ENCODE assay signal across 8 cellular contexts in the genomic region with DNA sequence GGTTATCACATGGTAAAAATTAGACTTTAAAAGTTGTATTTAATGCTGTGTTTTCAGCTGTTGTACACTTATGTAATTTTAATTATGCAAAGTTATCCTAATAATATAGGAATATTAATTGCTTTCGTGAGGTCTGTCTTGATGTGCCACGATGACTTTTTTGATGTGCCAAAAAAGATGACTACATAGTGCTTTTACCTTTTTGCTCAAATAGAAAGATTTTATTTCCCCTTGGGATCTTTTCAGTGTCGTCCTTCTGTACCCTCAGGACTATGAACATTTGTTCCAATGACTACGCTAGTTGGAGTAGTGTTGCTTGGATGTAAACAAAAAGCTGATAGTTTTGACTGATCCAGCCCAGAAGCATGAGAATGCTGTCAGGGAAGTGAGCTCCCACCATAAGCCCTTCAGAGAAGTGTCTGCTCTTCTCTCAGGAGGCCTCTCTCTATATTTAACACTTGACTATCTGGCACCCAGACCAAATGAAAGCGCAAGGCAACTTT. TPM values are rescaled to one million over a fixed set of nuclear protein-coding genes. Genes with fewer than 3 reads are reported as not detected.
A peak's percentile ranks its signal among the peaks of the same experiment; 100 is the strongest.
DNase-seq lines count a peak whose midpoint lies in the region; ATAC-seq and TF ChIP-seq lines count a peak whose summit lies in the region.

No MANE protein-coding gene starts in this region.

- CTCF ChIA-PET in Panc1 (lab: Charles Lee): interaction anchor here (0.6 to 3.1 kb wide), 10 partner anchors 10 to 434 kb away, joined by 3 to 20 read pairs (median 4); no protein-coding TSS in a partner anchor

- POLR2A ChIA-PET in Panc1 (lab: Charles Lee): interaction anchor here (0.7 to 1.3 kb wide), 4 partner anchors 60 to 409 kb away, joined by 3 to 4 read pairs (median 3); no protein-coding TSS in a partner anchor

- peak overlapping the region; percentile 98 for H3K27ac ChIP-seq in Panc1 (ENCODE audit: low read length)
- H3K27ac ChIP-seq in prostate gland: peak overlapping the region; percentile 98 to 99

- H3K36me3 ChIP-seq in GM06990 (ENCODE audit: control insufficient read depth, insufficient read depth, low read length) (no peaks in the 10 kb centered on the region), Panc1 (ENCODE audit: control insufficient read depth, insufficient read depth, low read length) (peaks cover 13% of the 10 kb centered on the region), prostate gland (no peaks in the 10 kb centered on the region)

- BruUV-seq in Panc1 (replicated peaks; lab: Mats Ljungman, UMichigan): TSS peak; percentile 94

- H3K27me3 ChIP-seq in GM06990 (replicated peaks; ENCODE audit: control insufficient read depth, insufficient read depth, low read length): no peaks in the 10 kb centered on the region
- no peaks in the 10 kb centered on the region for H3K27me3 ChIP-seq in Panc1 (ENCODE audit: control insufficient read depth, insufficient read depth, low read length)
- H3K27me3 ChIP-seq in prostate gland (replicated peaks; ENCODE audit: insufficient read depth): no peaks in the 10 kb centered on the region

- no peak for TF ChIP-seq CTCF in GM06990 (IDR thresholded peaks at IDR 0.05; ENCODE audit: insufficient read depth, low read length, poor library complexity, severe bottlenecking)
- peak; percentile 65 for TF ChIP-seq CTCF in Panc1 (IDR thresholded peaks at IDR 0.05)
- no peak for TF ChIP-seq CTCF in prostate gland (IDR thresholded peaks at IDR 0.05)
- TF ChIP-seq CTCF in omental fat pad (IDR thresholded peaks at IDR 0.05): no peak

- in situ Hi-C loops in Panc1 (cut with HindIII; ENCODE audit: low pct_unique_long_range_greater_than_20kb, low sequenced_read_pairs): no loop called here

- WGBS in prostate gland: 8% methylated on average over 5 of the region's 5 CpGs

- peaks cover 33% of the 10 kb centered on the region for H3K4me1 ChIP-seq in Panc1 (ENCODE audit: control insufficient read depth, insufficient read depth, low read length)
- H3K4me1 ChIP-seq in prostate gland (replicated peaks): no peaks in the 10 kb centered on the region

- DNase-seq in GM06990 (ENCODE audit: extremely low read depth, insufficient read length) (no peak), Panc1 (ENCODE audit: low read depth, low spot score) (no peak), erythroblast (lab: John Stamatoyannopoulos, UW) (peak; percentile 42 to 50), prostate gland (ENCODE audit: low spot score) (no peak), NCI-H1417 treated with DMSO at 0.1 percent for 48 hours (lab: John Stamatoyannopoulos, UW) (no peak), 8988T (no peak), omental fat pad (ENCODE audit: low spot score) (no peak)

- TF ChIP-seq POLR2A in erythroblast (IDR thresholded peaks at IDR 0.05; ENCODE audit: low read length): no peak
- no peak for TF ChIP-seq POLR2A in prostate gland (IDR thresholded peaks at IDR 0.05)

- intact Hi-C loops in Panc1 (cut with micrococcal nuclease; ENCODE audit: unreplicated experiment) (loop anchor here (1.0 to 5.0 kb wide), 3 partner anchors 59 to 289 kb away; a partner anchor contains a TSS), prostate gland (cut with DNase I) (loop anchor here (1.0 to 5.0 kb wide), 6 partner anchors 57 to 381 kb away; a partner anchor contains a TSS)

- no peak for ATAC-seq in Panc1
- ATAC-seq in HG03342 (IDR thresholded peaks at IDR 0.05; ENCODE audit: unreplicated experiment): no peak
- ATAC-seq in omental fat pad (ENCODE audit: low FRiP score): no peak

- peak overlapping the region; percentile 97 for H3K4me3 ChIP-seq in GM06990 (replicated peaks; ENCODE audit: low read depth, low read length)
- peak overlapping the region; percentile 73 to 88 for H3K4me3 ChIP-seq in Panc1 (ENCODE audit: low read depth in 2 of 2, low read length in 2 of 2)
- peak overlapping the region; percentile 98 for H3K4me3 ChIP-seq in prostate gland

- no peaks in the 10 kb centered on the region for H3K9me3 ChIP-seq in Panc1 (ENCODE audit: control insufficient read depth, insufficient read depth, low read depth, low read length)
- no peaks in the 10 kb centered on the region for H3K9me3 ChIP-seq in prostate gland

RNA-seq across cellular contexts. Expression of a gene that starts 1.2 kb away (rescaled TPM):
- total RNA-seq in Panc1 (2021; ENCODE audit: unreplicated experiment) (337 TPM), prostate gland (100 to 1,000 TPM; 202 to 230 TPM), omental fat pad (100 to 1,000 TPM; 146 to 273 (median 236) TPM)
- 405 TPM for polyA plus RNA-seq in Panc1 (2012; ENCODE audit: insufficient read length)

RNA-seq across cellular contexts. Expression of a gene that starts 56.9 kb away (rescaled TPM):
- total RNA-seq in Panc1 (2021; ENCODE audit: unreplicated experiment): 2.2 TPM
- 2.0 TPM for polyA plus RNA-seq in Panc1 (2012; ENCODE audit: insufficient read length)
- total RNA-seq in prostate gland: 1 to 10 TPM; 4.2 to 6.0 TPM
- 1 to 10 TPM; 2.3 to 7.4 (median 4.1) TPM for total RNA-seq in omental fat pad

RNA-seq across cellular contexts. Expression of a gene that starts 57.0 kb away (rescaled TPM):
- total RNA-seq in Panc1 (2021; ENCODE audit: unreplicated experiment) (50.0 TPM), prostate gland (10 to 100 TPM; 10.2 to 24.2 TPM), omental fat pad (10 to 100 TPM; 10.2 to 16.2 (median 10.7) TPM)
- polyA plus RNA-seq in Panc1 (2012; ENCODE audit: insufficient read length): 51.0 TPM

Comparison
In these comparisons a context has a peak if more than half of its experiments do, and no peak if none do; other contexts are left out.
1. DNase-seq: peak in erythroblast (2 of 2); none in GM06990 (single experiment), Panc1 (single experiment), prostate gland (single experiment), NCI-H1417 treated with DMSO at 0.1 percent for 48 hours (single experiment), 8988T (single experiment) and omental fat pad (single experiment).
2. Peak in every context shown above with its lines, with median percentiles within 50 percentile points of each other: H3K4me3 ChIP-seq.